Comparison of ENCODE assay signal across 8 cellular contexts in genomic region chr7:16982640-16983103, GRCh38.
DNase-seq lines count a peak whose midpoint lies in the region; ATAC-seq and TF ChIP-seq lines count a peak whose summit lies in the region.

No MANE protein-coding gene starts in this region.

- peaks cover 2 to 6% of the 10 kb centered on the region in 2 donors for H3K4me1 Mint-ChIP-seq in immature natural killer cell

- H3K27ac ChIP-seq in HEK293 (ENCODE audit: extremely low read depth, low read depth, low read length): no peak overlapping the region
- no peak overlapping the region for H3K27ac ChIP-seq in effector memory CD4-positive, alpha-beta T cell (ENCODE audit: insufficient read depth, low read length, poor library complexity, severe bottlenecking)

- no peak for ATAC-seq in HG02678 (IDR thresholded peaks at IDR 0.05; ENCODE audit: unreplicated experiment)

- CTCF ChIA-PET in HEK293 (lab: Yijun Ruan, JAX): interaction anchor here (0.6 to 1.8 kb wide), 37 partner anchors 10 to 1717 kb away, joined by 3 to 11 read pairs (median 4); no protein-coding TSS in a partner anchor

- H3K4me3 ChIP-seq in HEK293 (ENCODE audit: low read depth, low read length): no peak overlapping the region
- no peak overlapping the region for H3K4me3 ChIP-seq in effector memory CD4-positive, alpha-beta T cell (ENCODE audit: insufficient read depth, low read depth, low read length, poor library complexity, severe bottlenecking)

- POLR2A ChIA-PET in HEK293 (lab: Yijun Ruan, JAX): interaction anchor here (0.5 to 2.7 kb wide), 4 partner anchors 125 to 721 kb away, joined by 3 to 10 read pairs (median 3); partner anchors contain the start of gene AHR

- TF ChIP-seq CTCF in HEK293 (tag by site-specific recombination; IDR thresholded peaks at IDR 0.05): peak; percentile 73

- H3K9me3 ChIP-seq in HEK293 (ENCODE audit: control insufficient read depth, insufficient read depth, low read depth, low read length): no peaks in the 10 kb centered on the region
- H3K9me3 ChIP-seq in effector memory CD4-positive, alpha-beta T cell (ENCODE audit: control insufficient read depth, low read length): no peaks in the 10 kb centered on the region

- 0 out of 2 replicates have a peak, but pooled peaks cover 3% of the 10 kb centered on the region for H3K4me1 ChIP-seq in HEK293 (ENCODE audit: control insufficient read depth, insufficient read depth, low read length)
- H3K4me1 ChIP-seq in effector memory CD4-positive, alpha-beta T cell (ENCODE audit: control insufficient read depth, insufficient read depth, low read length, poor library complexity, severe bottlenecking): no peaks in the 10 kb centered on the region

- no peaks in the 10 kb centered on the region for H3K36me3 ChIP-seq in HEK293 (ENCODE audit: control insufficient read depth in 2 of 2, insufficient read depth in 1 of 2, low read length in 2 of 2)
- H3K36me3 ChIP-seq in effector memory CD4-positive, alpha-beta T cell (ENCODE audit: control insufficient read depth, insufficient read depth, low read length): no peaks in the 10 kb centered on the region

- no peaks in the 10 kb centered on the region for H3K9me3 Mint-ChIP-seq in immature natural killer cell

- peak overlapping the region in 1 of 6 donors; percentile 17 for H3K27ac Mint-ChIP-seq in immature natural killer cell

- H3K36me3 Mint-ChIP-seq in immature natural killer cell: no peaks in the 10 kb centered on the region

- no peaks in the 10 kb centered on the region for H3K27me3 ChIP-seq in effector memory CD4-positive, alpha-beta T cell (replicated peaks; ENCODE audit: control insufficient read depth, insufficient read depth, low read length, poor library complexity, severe bottlenecking)

- DNase-seq in Daoy (ENCODE audit: low read depth) (peak; percentile 53), OCI-M1 (lab: John Stamatoyannopoulos, UW) (peak; percentile 52), astrocyte of the hippocampus (ENCODE audit: low read depth, low spot score) (peak; percentile 70), immature natural killer cell (peak; percentile 21 to 30 (median 28))
- peak; percentile 10 for DNase-seq in stimulated activated CD4-positive, alpha-beta T cell treated with anti-CD3 and anti-CD28 coated beads, Interleukin-1b, Interleukin-23, amount 100 ng/mL, for 48 hours
- no peak for DNase-seq in effector memory CD4-positive, alpha-beta T cell

- peaks cover under 1 to 5% (median 2%) of the 10 kb centered on the region in 3 donors for H3K27me3 Mint-ChIP-seq in immature natural killer cell (ENCODE audit: low read depth in 3 of 3)

- H3K4me3 Mint-ChIP-seq in immature natural killer cell: peak overlapping the region in 1 of 5 donors; percentile 71

TF ChIP-seq in HEK293, 187 proteins besides CTCF, POLR2A, EP300 and RAD21 (continues in another document):
- TF ChIP-seq ZNF514 (tag by site-specific recombination; IDR thresholded peaks at IDR 0.05) (no peak), KLF10 (tag by site-specific recombination; IDR thresholded peaks at IDR 0.05) (no peak), ZNF341 (tag by site-specific recombination; IDR thresholded peaks at IDR 0.05; ENCODE audit: low read depth) (no peak), ZNF660 (tag by site-specific recombination; IDR thresholded peaks at IDR 0.05) (no peak), ZIC2 (tag by site-specific recombination; IDR thresholded peaks at IDR 0.05) (no peak), ZXDB (tag by site-specific recombination; IDR thresholded peaks at IDR 0.05) (no peak), ZBTB1 (tag by site-specific recombination; IDR thresholded peaks at IDR 0.05) (no peak), ZNF366 (tag by site-specific recombination; conservative IDR thresholded peaks at IDR 0.05) (peak; percentile 52), KLF7 (tag by site-specific recombination; IDR thresholded peaks at IDR 0.05; ENCODE audit: borderline replicate concordance) (no peak), SP7 (tag by site-specific recombination; IDR thresholded peaks at IDR 0.05) (0 out of 2 replicates have a peak, but pooled peaks have one; percentile 16), ZNF529 (tag by site-specific recombination; IDR thresholded peaks at IDR 0.05; ENCODE audit: insufficient replicate concordance) (no peak), ZNF302 (tag by site-specific recombination; IDR thresholded peaks at IDR 0.05; ENCODE audit: low read depth) (no peak), ZNF391 (tag by site-specific recombination; IDR thresholded peaks at IDR 0.05; ENCODE audit: borderline replicate concordance, low read depth) (no peak), IKZF3 (tag by site-specific recombination; IDR thresholded peaks at IDR 0.05) (no peak), HOXA7 (CRISPR knock-in tag; IDR thresholded peaks at IDR 0.05; ENCODE audit: borderline replicate concordance) (no peak), ZNF558 (tag by site-specific recombination; IDR thresholded peaks at IDR 0.05) (no peak; the same call in 1 of the 2 replicates), KLF9 (tag by site-specific recombination; IDR thresholded peaks at IDR 0.05; ENCODE audit: low read depth) (no peak), ZNF416 (tag by site-specific recombination; IDR thresholded peaks at IDR 0.05) (no peak), ZNF169 (tag by site-specific recombination; IDR thresholded peaks at IDR 0.05) (no peak), ZNF2 (tag by site-specific recombination; IDR thresholded peaks at IDR 0.05) (peak; percentile 73; the same call in 1 of the 2 replicates), ZNF274 (IDR thresholded peaks at IDR 0.05; ENCODE audit: low read length) (no peak), ZNF274 (tag by site-specific recombination; IDR thresholded peaks at IDR 0.05; ENCODE audit: borderline replicate concordance) (no peak), PRDM6 (tag by site-specific recombination; IDR thresholded peaks at IDR 0.05) (0 out of 2 replicates have a peak, but pooled peaks have one; percentile 17), ZNF394 (tag by site-specific recombination; IDR thresholded peaks at IDR 0.05; ENCODE audit: borderline replicate concordance) (no peak), SETDB1 (IDR thresholded peaks at IDR 0.05; ENCODE audit: insufficient read length, low read length) (no peak), ZBTB10 (tag by site-specific recombination; IDR thresholded peaks at IDR 0.05) (no peak), BCL11A (tag by site-specific recombination; IDR thresholded peaks at IDR 0.05; ENCODE audit: low read depth) (no peak), ZNF48 (tag by site-specific recombination; IDR thresholded peaks at IDR 0.05) (no peak)
- TF ChIP-seq, protein P1, sequence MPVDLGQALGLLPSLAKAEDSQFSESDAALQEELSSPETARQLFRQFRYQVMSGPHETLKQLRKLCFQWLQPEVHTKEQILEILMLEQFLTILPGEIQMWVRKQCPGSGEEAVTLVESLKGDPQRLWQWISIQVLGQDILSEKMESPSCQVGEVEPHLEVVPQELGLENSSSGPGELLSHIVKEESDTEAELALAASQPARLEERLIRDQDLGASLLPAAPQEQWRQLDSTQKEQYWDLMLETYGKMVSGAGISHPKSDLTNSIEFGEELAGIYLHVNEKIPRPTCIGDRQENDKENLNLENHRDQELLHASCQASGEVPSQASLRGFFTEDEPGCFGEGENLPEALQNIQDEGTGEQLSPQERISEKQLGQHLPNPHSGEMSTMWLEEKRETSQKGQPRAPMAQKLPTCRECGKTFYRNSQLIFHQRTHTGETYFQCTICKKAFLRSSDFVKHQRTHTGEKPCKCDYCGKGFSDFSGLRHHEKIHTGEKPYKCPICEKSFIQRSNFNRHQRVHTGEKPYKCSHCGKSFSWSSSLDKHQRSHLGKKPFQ (tag by site-specific recombination; IDR thresholded peaks at IDR 0.05): no peak

Comparison
In these comparisons a context has a peak if more than half of its experiments do, and no peak if none do; other contexts are left out.
1. DNase-seq: peak in Daoy (single experiment), OCI-M1 (single experiment), astrocyte of the hippocampus (single experiment), immature natural killer cell (3 of 3) and stimulated activated CD4-positive, alpha-beta T cell treated with anti-CD3 and anti-CD28 coated beads, Interleukin-1b, Interleukin-23, amount 100 ng/mL, for 48 hours (single experiment); none in effector memory CD4-positive, alpha-beta T cell (0 of 3).